In the genomic region with DNA sequence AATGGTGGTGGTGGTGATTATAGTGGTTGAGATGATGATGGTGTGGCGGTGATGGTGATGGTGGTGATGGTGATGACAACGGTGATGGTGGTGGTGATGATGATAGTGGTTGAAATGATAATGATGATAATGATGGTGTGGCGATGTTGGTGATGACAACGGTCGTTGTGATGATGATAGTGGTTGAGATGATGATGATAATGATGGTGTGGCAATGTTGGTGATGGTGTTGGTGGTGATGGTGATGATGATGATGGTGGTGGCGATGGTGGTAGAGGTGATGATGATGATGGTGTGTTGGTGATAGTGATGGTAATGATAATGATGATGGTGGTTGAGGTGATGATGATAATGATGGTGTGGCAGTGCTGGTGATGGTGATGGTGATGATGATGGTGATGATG, we compare ENCODE assay signal across 24 cellular contexts. TPM values are rescaled to one million over a fixed set of nuclear protein-coding genes. Genes with fewer than 3 reads are reported as not detected.
DNase-seq lines count a peak whose midpoint lies in the region; ATAC-seq, FAIRE-seq and TF ChIP-seq lines count a peak whose summit lies in the region.
"Had no signal": no experiment of that assay in that cellular context is flagged by ENCODE, and none has a peak within 500 bp of the region (broad histone marks: within the 10 kb centered on the region; RNA-seq: fewer than 3 reads in every experiment).

No MANE protein-coding gene starts in this region.

- DNase-seq in GM12878 (ENCODE audit: low read depth, low spot score), result no peak
- DNase-seq in immature natural killer cell, result peak; percentile 65 to 71 (median 66)
- DNase-seq in left cardiac atrium, result no peak
- no peak for DNase-seq in NCI-H82 (lab: John Stamatoyannopoulos, UW)
- no peak for DNase-seq in D721Med (ENCODE audit: insufficient read length, low spot score)
- DNase-seq: DMS79 treated with DMSO at 0.1 percent for 48 hours, GF-D8, HCEC 1CT, Karpas-422, NCI-H1092, NCI-H1417 treated with DMSO at 0.1 percent for 48 hours, NCI-H1694 treated with DMSO at 0.1 percent for 48 hours, NCI-H2081, NCI-H2227 treated with DMSO at 0.1 percent for 48 hours, NCI-H526 treated with DMSO at 0.1 percent for 48 hours, Right ventricle myocardium superior, RPMI8226 had no signal

- no peaks in the 10 kb centered on the region for H3K27me3 ChIP-seq in GM12878 (replicated peaks in 1 of 2; ENCODE audit: control insufficient read depth in 2 of 2, insufficient read depth in 2 of 2, low read length in 1 of 2)
- H3K27me3 ChIP-seq: SJSA1 had no signal

- BruUV-seq in GM12878 (replicated peaks; lab: Mats Ljungman, UMichigan), result TSS peak; percentile 60

- no peak overlapping the region for H3K4me3 Mint-ChIP-seq in immature natural killer cell
- H3K4me3 Mint-ChIP-seq: CD8-positive, alpha-beta memory T cell; GM23338 had no signal

- WGBS in GM12878 (ENCODE audit: insufficient coverage, insufficient replicate concordance, low lambda C conversion rate, missing lambda C conversion rate), result 82% methylated on average over 6 of the region's 6 CpGs

- TF ChIP-seq RAD21 in GM12878 (IDR thresholded peaks at IDR 0.05; ENCODE audit: insufficient read depth, low read depth, low read length), result no peak

- no peaks in the 10 kb centered on the region for H4K20me1 ChIP-seq in GM12878 (ENCODE audit: control insufficient read depth, insufficient read depth)

- peaks cover 0 to 5% (median 3%) of the 10 kb centered on the region in 3 donors for H3K27me3 Mint-ChIP-seq in immature natural killer cell (ENCODE audit: low read depth in 3 of 3)

- H3K27ac Mint-ChIP-seq in immature natural killer cell, result no peak overlapping the region
- H3K27ac Mint-ChIP-seq: CD8-positive, alpha-beta memory T cell; GM23338 had no signal

- POLR2A ChIA-PET in HEK293 (lab: Yijun Ruan, JAX), result no interaction called here
- POLR2A ChIA-PET in GM12878 (lab: Charles Lee), result no interaction called here

- CTCF ChIA-PET in HEK293 (lab: Yijun Ruan, JAX) (no interaction called here), GM12878 (lab: Yijun Ruan, JAX) (no interaction called here)

- H3K4me1 Mint-ChIP-seq in immature natural killer cell, result peaks cover 5 to 16% of the 10 kb centered on the region in 2 donors

- ATAC-seq in GM12878 (no peak), left cardiac atrium (no peak), HG02852 (IDR thresholded peaks at IDR 0.05; ENCODE audit: unreplicated experiment) (no peak)
- ATAC-seq: GM23338 had no signal

- peaks cover 2 to 18% (median 14%) of the 10 kb centered on the region in 6 donors for H3K9me3 Mint-ChIP-seq in immature natural killer cell

- TF ChIP-seq CTCF in HEK293 (tag by site-specific recombination; IDR thresholded peaks at IDR 0.05) (no peak), GM12878 (IDR thresholded peaks at IDR 0.05 in 2 of 3, conservative IDR thresholded peaks at IDR 0.05 in 1 of 3; ENCODE audit: control insufficient read depth in 2 of 3, extremely low read depth in 1 of 3, insufficient read depth in 1 of 3, low read depth in 3 of 3, low read length in 3 of 3) (no peak), D721Med (IDR thresholded peaks at IDR 0.05; ENCODE audit: insufficient read depth, missing control alignments) (no peak)

- RAD21 ChIA-PET in GM12878 (lab: Charles Lee; ENCODE audit: unreplicated experiment), result no interaction called here

- TF ChIP-seq POLR2A in GM12878 (IDR thresholded peaks at IDR 0.05; ENCODE audit: low read depth, low read length), result no peak

- FAIRE-seq in GM12878 (lab: Jason Lieb, UNC), result no peak
- FAIRE-seq in D721Med (lab: Jason Lieb, UNC), result no peak
- FAIRE-seq: GM19239 had no signal

- H3K9ac ChIP-seq in GM12878 (ENCODE audit: control insufficient read depth, insufficient read depth, low read length), result no peak overlapping the region

- peaks cover 6 to 17% (median 9%) of the 10 kb centered on the region in 3 donors for H3K36me3 Mint-ChIP-seq in immature natural killer cell

- no peak overlapping the region for H3K4me3 ChIP-seq in HEK293 (ENCODE audit: low read depth, low read length)
- H3K4me3 ChIP-seq in GM12878, result no peak overlapping the region
- H3K4me3 ChIP-seq: GM23338, SJSA1 had no signal

- H3K9me3 ChIP-seq in HEK293 (ENCODE audit: control insufficient read depth, insufficient read depth, low read depth, low read length) (no peaks in the 10 kb centered on the region), GM12878 (replicated peaks; ENCODE audit: control insufficient read depth, insufficient read depth, low read length) (peaks cover 2% of the 10 kb centered on the region; the same call in 1 of the 3 replicates)

- SMC1A ChIA-PET in GM12878 (lab: Charles Lee; ENCODE audit: uncharacterized antibody, unreplicated experiment), result no interaction called here

- H3K4me1 ChIP-seq in HEK293 (ENCODE audit: control insufficient read depth, insufficient read depth, low read length) (no peaks in the 10 kb centered on the region), GM12878 (ENCODE audit: control insufficient read depth, insufficient read depth, low read length) (no peaks in the 10 kb centered on the region)
- H3K4me1 ChIP-seq: SJSA1 had no signal

- H3K36me3 ChIP-seq in HEK293 (ENCODE audit: control insufficient read depth in 2 of 2, insufficient read depth in 1 of 2, low read length in 2 of 2), result no peaks in the 10 kb centered on the region
- H3K36me3 ChIP-seq in GM12878 (ENCODE audit: control insufficient read depth in 2 of 2, insufficient read depth in 2 of 2, low read length in 1 of 2), result no peaks in the 10 kb centered on the region; a peak in 1 of 4 replicates
- H3K36me3 ChIP-seq: SJSA1 had no signal

- H3K4me2 ChIP-seq in GM12878 (ENCODE audit: control insufficient read depth, insufficient read depth), result no peak overlapping the region
- H3K4me2 ChIP-seq: GM23338 had no signal

- TF ChIP-seq EP300 in GM12878 (IDR thresholded peaks at IDR 0.05; ENCODE audit: borderline replicate concordance in 1 of 2, control insufficient read depth in 1 of 2, low read depth in 2 of 2, low read length in 2 of 2), result no peak

- no peaks in the 10 kb centered on the region for H3K79me2 ChIP-seq in GM12878 (ENCODE audit: control insufficient read depth, insufficient read depth, low read length)

- H3K27ac ChIP-seq in HEK293 (ENCODE audit: extremely low read depth, low read depth, low read length) (no peak overlapping the region), GM12878 (ENCODE audit: control insufficient read depth, insufficient read depth) (no peak overlapping the region)
- H3K27ac ChIP-seq: C4-2B, SJSA1 had no signal

- in situ Hi-C loops in GM12878 (cut with MboI), result no loop called here

- no peak overlapping the region for H2AFZ ChIP-seq in GM12878 (ENCODE audit: control insufficient read depth, low read depth, low read length)
- H2AFZ ChIP-seq: GM23338 had no signal

- intact Hi-C loops in GM12878 (cut with micrococcal nuclease; ENCODE audit: unreplicated experiment), result no loop called here
- intact Hi-C loops in left cardiac atrium (cut with DNase I), result no loop called here

TF ChIP-seq in HEK293, 187 proteins besides CTCF, POLR2A, EP300 and RAD21 (continues in another document):
- TF ChIP-seq ZNF133 (tag by site-specific recombination; IDR thresholded peaks at IDR 0.05) (0 out of 2 replicates have a peak, but pooled peaks have one; percentile 29), ZNF404 (tag by site-specific recombination; IDR thresholded peaks at IDR 0.05) (no peak), TCF7L2 (IDR thresholded peaks at IDR 0.05; ENCODE audit: borderline replicate concordance, low read depth, low read length) (no peak)

TF ChIP-seq in GM12878, 131 proteins besides CTCF, POLR2A, EP300 and RAD21 (continues in another document):
- TF ChIP-seq CHD2 (IDR thresholded peaks at IDR 0.05; ENCODE audit: borderline replicate concordance, low read depth, low read length) (no peak), YY1 (IDR thresholded peaks at IDR 0.05; ENCODE audit: low read depth, low read length) (no peak), MTA2 (IDR thresholded peaks at IDR 0.05; ENCODE audit: low read depth) (no peak), WRNIP1 (IDR thresholded peaks at IDR 0.05; ENCODE audit: borderline replicate concordance, low read depth, low read length) (no peak), ZBED1 (IDR thresholded peaks at IDR 0.05; ENCODE audit: borderline replicate concordance) (no peak), BHLHE40 (IDR thresholded peaks at IDR 0.05; ENCODE audit: borderline replicate concordance in 1 of 2, low read depth in 2 of 2, low read length in 1 of 2) (no peak), ZNF24 (IDR thresholded peaks at IDR 0.05) (no peak), RB1 (IDR thresholded peaks at IDR 0.05; ENCODE audit: borderline replicate concordance) (no peak), ESRRA (IDR thresholded peaks at IDR 0.05; ENCODE audit: low read length) (no peak)
- TF ChIP-seq, protein P1, sequence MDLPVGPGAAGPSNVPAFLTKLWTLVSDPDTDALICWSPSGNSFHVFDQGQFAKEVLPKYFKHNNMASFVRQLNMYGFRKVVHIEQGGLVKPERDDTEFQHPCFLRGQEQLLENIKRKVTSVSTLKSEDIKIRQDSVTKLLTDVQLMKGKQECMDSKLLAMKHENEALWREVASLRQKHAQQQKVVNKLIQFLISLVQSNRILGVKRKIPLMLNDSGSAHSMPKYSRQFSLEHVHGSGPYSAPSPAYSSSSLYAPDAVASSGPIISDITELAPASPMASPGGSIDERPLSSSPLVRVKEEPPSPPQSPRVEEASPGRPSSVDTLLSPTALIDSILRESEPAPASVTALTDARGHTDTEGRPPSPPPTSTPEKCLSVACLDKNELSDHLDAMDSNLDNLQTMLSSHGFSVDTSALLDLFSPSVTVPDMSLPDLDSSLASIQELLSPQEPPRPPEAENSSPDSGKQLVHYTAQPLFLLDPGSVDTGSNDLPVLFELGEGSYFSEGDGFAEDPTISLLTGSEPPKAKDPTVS (IDR thresholded peaks at IDR 0.05; ENCODE audit: low read depth, low read length), result no peak

RNA-seq across cellular contexts. Expression of gene PHF2, which starts 48.0 kb away (rescaled TPM):
- 8.7 and 9.9 TPM in 2 replicates for total RNA-seq in GM12878 (2013; cell fraction: nucleolus; rRNA removed)
- 8.1 and 8.9 TPM in 2 replicates for total RNA-seq in GM12878 (2014; rRNA removed)
- total RNA-seq in GM12878 (2014; rRNA removed; fragmentation: Illumina TruSeq; extraction: Trizol), result 5.1 and 5.2 TPM in 2 replicates
- total RNA-seq in GM12878 (2021), result 13.3 TPM in 2 replicates
- polyA plus RNA-seq in GM12878 (2011; ENCODE audit: low read depth), result 2.6 TPM
- 4.4 and 5.8 TPM in 2 replicates for polyA plus RNA-seq in GM12878 (2011; rRNA removed)
- 3.6 and 3.7 TPM in 2 replicates for polyA plus RNA-seq in GM12878 (2011; cell fraction: cytosol; rRNA removed)
- 13.5 and 18.8 TPM in 2 replicates for polyA plus RNA-seq in GM12878 (2011; cell fraction: nucleus; rRNA removed)
- polyA plus RNA-seq in GM12878 (2012), result 5.9 and 6.6 TPM in 2 replicates
- 6.0 and 8.0 TPM in 2 replicates for polyA plus RNA-seq in GM12878 (2014; fragmentation: Illumina TruSeq; extraction: Trizol)
- polyA plus RNA-seq in GM12878 (2014; fragmentation: Nextera tagmentation; extraction: Ambion mirVana), result under 1 TPM; 0.34 to 0.68 TPM
- 8.6 and 10.3 TPM in 2 replicates for polyA plus RNA-seq in GM12878 (2014; rRNA removed)
- polyA plus RNA-seq in GM12878 (2016; fragmentation: Nextera tagmentation; extraction: Ambion mirVana), result 1 to 10 TPM; 1.9 to 2.2 TPM
- 3.4 and 4.0 TPM in 2 replicates for polyA minus RNA-seq in GM12878 (2011; rRNA and poly(A)+ RNA removed)
- 3.1 and 3.2 TPM in 2 replicates for polyA minus RNA-seq in GM12878 (2011; cell fraction: cytosol; rRNA and poly(A)+ RNA removed)
- 3.3 and 4.9 TPM in 2 replicates for polyA minus RNA-seq in GM12878 (2011; cell fraction: nucleus; rRNA and poly(A)+ RNA removed)
- polyA plus RNA-seq in immature natural killer cell, result 1 to 10 TPM in 1 of 3 donors, under 1 TPM in 2; 0.58 to 2.1 (median 0.80) TPM
- total RNA-seq in left cardiac atrium, result 10 to 100 TPM; 25.7 to 27.7 TPM

Comparison
In these comparisons a context has a peak if more than half of its experiments do, and no peak if none do; other contexts are left out.
1. DNase-seq: peak in immature natural killer cell (3 of 3); none in GM12878 (single experiment), left cardiac atrium (single experiment), NCI-H82 (single experiment) and D721Med (single experiment).